In the genomic region with DNA sequence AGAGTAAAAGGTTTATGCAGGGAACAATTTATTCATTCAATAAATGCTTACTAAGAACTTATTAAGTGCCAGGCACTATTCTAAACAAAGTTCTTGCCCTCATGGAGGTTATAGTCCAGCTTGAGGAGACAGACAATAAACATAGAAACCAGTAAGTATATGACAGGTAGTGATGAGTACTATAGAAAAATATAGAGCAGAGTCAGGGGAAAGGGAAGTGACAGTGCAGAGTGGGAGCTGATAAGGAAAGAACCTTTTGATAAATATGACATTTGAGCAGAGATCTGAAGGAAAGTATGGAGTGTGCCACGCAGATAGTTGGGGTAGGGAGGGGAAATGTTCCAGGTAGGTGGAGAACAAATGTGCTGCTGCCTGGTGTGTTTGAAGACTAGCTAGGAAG, we compare ENCODE assay signal across 28 cellular contexts. TPM values are rescaled to one million over a fixed set of nuclear protein-coding genes. Genes with fewer than 3 reads are reported as not detected.
DNase-seq lines count a peak whose midpoint lies in the region; ATAC-seq, FAIRE-seq and TF ChIP-seq lines count a peak whose summit lies in the region.
"Had no signal": no experiment of that assay in that cellular context is flagged by ENCODE, and none has a peak within 500 bp of the region (broad histone marks: within the 10 kb centered on the region; RNA-seq: fewer than 3 reads in every experiment).

No MANE protein-coding gene starts in this region.

- H3K4me3 ChIP-seq in HepG2 (replicated peaks in 1 of 3; ENCODE audit: insufficient read depth in 1 of 3, low read depth in 2 of 3, low read length in 3 of 3) (no peak overlapping the region), right lobe of liver (no peak overlapping the region), PC-3 (ENCODE audit: low read length) (no peak overlapping the region)
- H3K4me3 ChIP-seq: GM23248, mucosa of descending colon, SJSA1, suprapubic skin, upper lobe of right lung had no signal

- H3K4me1 ChIP-seq in HepG2 (ENCODE audit: insufficient read depth, low read length) (peaks cover 16% of the 10 kb centered on the region), right lobe of liver (peaks cover 0 to 31% (median 12%) of the 10 kb centered on the region in 4 donors), PC-3 (ENCODE audit: insufficient read depth, low read length) (peaks cover 20% of the 10 kb centered on the region)

- TF ChIP-seq EP300 in HepG2 (IDR thresholded peaks at IDR 0.05; ENCODE audit: low read depth in 2 of 2, low read length in 2 of 2) (no peak), HepG2 (CRISPR knock-in tag; IDR thresholded peaks at IDR 0.05; ENCODE audit: borderline replicate concordance) (no peak)

- H3K9me3 ChIP-seq in HepG2 (ENCODE audit: low read length): no peaks in the 10 kb centered on the region
- H3K9me3 ChIP-seq in right lobe of liver: no peaks in the 10 kb centered on the region
- no peaks in the 10 kb centered on the region for H3K9me3 ChIP-seq in PC-3 (ENCODE audit: low read length)
- H3K9me3 ChIP-seq: mucosa of descending colon, SJSA1, suprapubic skin, upper lobe of right lung had no signal

- CTCF ChIA-PET in HepG2 (lab: Yijun Ruan, JAX; ENCODE audit: low intra/inter-chr PET ratio, low total read pairs) (no interaction called here), PC-3 (lab: Charles Lee) (no interaction called here)

- TF ChIP-seq POLR2A in HepG2 (IDR thresholded peaks at IDR 0.05; ENCODE audit: insufficient read depth in 1 of 2, low read depth in 2 of 2, low read length in 2 of 2) (no peak), right lobe of liver (IDR thresholded peaks at IDR 0.05) (no peak)

- ATAC-seq in HepG2: no peak
- ATAC-seq in right lobe of liver: no peak
- ATAC-seq in PC-3: no peak
- ATAC-seq: mucosa of descending colon; natural killer cell treated with Interleukin-12 subunit alpha and Interleukin-12 subunit beta and Interleukin-15 and Interleukin-18, amount 100 ng/mL, for 72 hours; stimulated activated naive B cell treated with anti-CD40 and anti-IgM and Interleukin-4, amounts not matched to agents 10 μg/mL and 1 μg/mL and 100 μg/mL, for 72 hours; upper lobe of right lung had no signal

- H3F3A ChIP-seq in PC-3 (ENCODE audit: low read length, unreplicated experiment): no peaks in the 10 kb centered on the region

- H3K4me3 Mint-ChIP-seq in T-helper 2 cell treated with Interferon-gamma antibody and Interleukin-4, amounts not matched to agents 5 μg/mL and 100 μg/mL, for 36 hours: no peak overlapping the region
- no peak overlapping the region for H3K4me3 Mint-ChIP-seq in dendritic cell treated with granulocyte-macrophage colony-stimulating factor and Interleukin-4, amounts not matched to agents 40 ng/mL and 50 ng/mL, for 4 days
- H3K4me3 Mint-ChIP-seq: activated naive CD8-positive, alpha-beta T cell treated with anti-CD3 and anti-CD28 coated beads, Interleukin-2, amount 10 ng/mL, durations not matched to agents 7 days and 5 days; CD4-positive, alpha-beta T cell; HFFc6; IgD-negative memory B cell; natural killer cell treated with Interleukin-12 subunit alpha and Interleukin-12 subunit beta and Interleukin-15 and Interleukin-18, amount 100 ng/mL, for 72 hours; stimulated activated naive B cell treated with anti-CD40 and anti-IgM and Interleukin-4, amounts not matched to agents 10 μg/mL and 1 μg/mL and 100 μg/mL, for 72 hours had no signal

- peaks cover 41% of the 10 kb centered on the region for H3K36me3 Mint-ChIP-seq in T-helper 2 cell treated with Interferon-gamma antibody and Interleukin-4, amounts not matched to agents 5 μg/mL and 100 μg/mL, for 36 hours (ENCODE audit: low read depth)
- peaks cover 56% of the 10 kb centered on the region for H3K36me3 Mint-ChIP-seq in dendritic cell treated with granulocyte-macrophage colony-stimulating factor and Interleukin-4, amounts not matched to agents 40 ng/mL and 50 ng/mL, for 4 days (ENCODE audit: low read depth)
- H3K36me3 Mint-ChIP-seq: natural killer cell treated with Interleukin-12 subunit alpha and Interleukin-12 subunit beta and Interleukin-15 and Interleukin-18, amount 100 ng/mL, for 72 hours had no signal

- WGBS in HepG2 (ENCODE audit: low lambda C conversion rate): 98% methylated on average over 1 of the region's 1 CpG
- 69% methylated on average over 1 of the region's 1 CpG for WGBS in right lobe of liver (ENCODE audit: insufficient coverage, low coverage, low lambda C conversion rate, missing lambda C conversion rate)

- H3K27ac ChIP-seq in HepG2 (ENCODE audit: extremely low read length, insufficient read depth, low read length): no peak overlapping the region
- H3K27ac ChIP-seq in right lobe of liver: no peak overlapping the region
- no peak overlapping the region for H3K27ac ChIP-seq in PC-3 (ENCODE audit: low read length)
- H3K27ac ChIP-seq: GM23248, SJSA1, suprapubic skin, upper lobe of right lung had no signal

- peaks cover 8% of the 10 kb centered on the region for H3K79me2 ChIP-seq in HepG2 (ENCODE audit: insufficient read depth, low read length)
- peaks cover 18% of the 10 kb centered on the region for H3K79me2 ChIP-seq in PC-3 (ENCODE audit: low read length)

- H3K4me2 ChIP-seq in HepG2 (ENCODE audit: low read depth, low read length) (no peak overlapping the region), PC-3 (ENCODE audit: low read length) (no peak overlapping the region)

- intact Hi-C loops in HepG2 (cut with micrococcal nuclease; ENCODE audit: unreplicated experiment): no loop called here
- intact Hi-C loops in right lobe of liver (cut with DNase I): no loop called here
- intact Hi-C loops in dendritic cell treated with granulocyte-macrophage colony-stimulating factor and Interleukin-4, amounts not matched to agents 40 ng/mL and 50 ng/mL, for 4 days (cut with micrococcal nuclease): no loop called here
- intact Hi-C loops in PC-3 (cut with micrococcal nuclease): no loop called here

- H4K20me1 ChIP-seq in HepG2 (ENCODE audit: insufficient read depth, low read length): peaks cover 4% of the 10 kb centered on the region; the same call in 1 of the 2 replicates
- no peaks in the 10 kb centered on the region for H4K20me1 ChIP-seq in PC-3 (ENCODE audit: low read length)

- TF ChIP-seq CTCF in HepG2 (CRISPR knock-in tag; IDR thresholded peaks at IDR 0.05) (no peak), right lobe of liver (IDR thresholded peaks at IDR 0.05) (no peak), GM13977 (IDR thresholded peaks at IDR 0.05; ENCODE audit: extremely low read depth, insufficient read depth, missing control alignments) (no peak), PC-3 (conservative IDR thresholded peaks at IDR 0.05; ENCODE audit: low read depth, low read length) (no peak)

- H3K27me3 ChIP-seq in HepG2 (ENCODE audit: control insufficient read depth in 1 of 2, insufficient read depth in 2 of 2, low read length in 2 of 2) (no peaks in the 10 kb centered on the region), right lobe of liver (no peaks in the 10 kb centered on the region), PC-3 (ENCODE audit: low read length) (no peaks in the 10 kb centered on the region)
- H3K27me3 ChIP-seq: SJSA1, suprapubic skin, upper lobe of right lung had no signal

- in situ Hi-C loops in HepG2 (cut with HindIII; ENCODE audit: extremely low pct_ligation_motif_present, low pct_unique_long_range_greater_than_20kb) (no loop called here), GM13977 (cut with MboI; ENCODE audit: low pct_unique_long_range_greater_than_20kb, low sequenced_read_pairs, unreplicated experiment) (no loop called here)

- H3K9ac ChIP-seq in HepG2 (ENCODE audit: insufficient read depth, low read depth, low read length): no peak overlapping the region
- no peak overlapping the region for H3K9ac ChIP-seq in PC-3 (ENCODE audit: low read length)
- H3K9ac ChIP-seq: GM23248 had no signal

- H3K4me1 Mint-ChIP-seq in T-helper 2 cell treated with Interferon-gamma antibody and Interleukin-4, amounts not matched to agents 5 μg/mL and 100 μg/mL, for 36 hours (ENCODE audit: low read depth): peaks cover 41% of the 10 kb centered on the region
- H3K4me1 Mint-ChIP-seq in dendritic cell treated with granulocyte-macrophage colony-stimulating factor and Interleukin-4, amounts not matched to agents 40 ng/mL and 50 ng/mL, for 4 days (ENCODE audit: low read depth): peaks cover 45% of the 10 kb centered on the region

- no peak for TF ChIP-seq RAD21 in HepG2 (CRISPR knock-in tag; IDR thresholded peaks at IDR 0.05)

- no peak overlapping the region for H2AFZ ChIP-seq in HepG2 (ENCODE audit: low read length)
- no peak overlapping the region for H2AFZ ChIP-seq in PC-3 (ENCODE audit: low read length)
- H2AFZ ChIP-seq: GM23248 had no signal

- H3K9me3 Mint-ChIP-seq in T-helper 2 cell treated with Interferon-gamma antibody and Interleukin-4, amounts not matched to agents 5 μg/mL and 100 μg/mL, for 36 hours: no peaks in the 10 kb centered on the region
- H3K9me3 Mint-ChIP-seq in dendritic cell treated with granulocyte-macrophage colony-stimulating factor and Interleukin-4, amounts not matched to agents 40 ng/mL and 50 ng/mL, for 4 days: no peaks in the 10 kb centered on the region
- H3K9me3 Mint-ChIP-seq: activated naive CD8-positive, alpha-beta T cell treated with anti-CD3 and anti-CD28 coated beads, Interleukin-2, amount 10 ng/mL, durations not matched to agents 7 days and 5 days; CD4-positive, alpha-beta T cell; HFFc6; natural killer cell treated with Interleukin-12 subunit alpha and Interleukin-12 subunit beta and Interleukin-15 and Interleukin-18, amount 100 ng/mL, for 72 hours; stimulated activated naive B cell treated with anti-CD40 and anti-IgM and Interleukin-4, amounts not matched to agents 10 μg/mL and 1 μg/mL and 100 μg/mL, for 72 hours had no signal

- DNase-seq in T-helper 2 cell treated with Interferon-gamma antibody and Interleukin-4, amounts not matched to agents 5 μg/mL and 100 μg/mL, for 36 hours (ENCODE audit: low spot score): no peak
- DNase-seq in T-helper 2 cell: no peak
- DNase-seq in HepG2 (ENCODE audit: low spot score): no peak
- DNase-seq in right lobe of liver: no peak
- DNase-seq in GM13977 (ENCODE audit: low spot score): no peak
- no peak for DNase-seq in epidermal melanocyte (ENCODE audit: insufficient read length, low spot score)
- no peak for DNase-seq in PC-3
- DNase-seq: activated CD4-positive, alpha-beta T cell treated with anti-CD3 and anti-CD28 coated beads for 4 hours; activated naive CD8-positive, alpha-beta T cell treated with anti-CD3 and anti-CD28 coated beads, Interleukin-2, amount 10 ng/mL, durations not matched to agents 7 days and 5 days; aorta; CD4-positive, alpha-beta T cell; GM23248; HFFc6; hippocampal formation; mammary epithelial cell; mucosa of descending colon; NCI-H1092; NCI-H187; NCI-H82; occipital lobe; stimulated activated naive B cell treated with anti-CD40 and anti-IgM and Interleukin-4, amounts not matched to agents 10 μg/mL and 1 μg/mL and 100 μg/mL, for 72 hours; upper lobe of right lung had no signal

- H3K27me3 Mint-ChIP-seq in T-helper 2 cell treated with Interferon-gamma antibody and Interleukin-4, amounts not matched to agents 5 μg/mL and 100 μg/mL, for 36 hours (ENCODE audit: low read depth): no peaks in the 10 kb centered on the region
- H3K27me3 Mint-ChIP-seq in dendritic cell treated with granulocyte-macrophage colony-stimulating factor and Interleukin-4, amounts not matched to agents 40 ng/mL and 50 ng/mL, for 4 days: no peaks in the 10 kb centered on the region
- H3K27me3 Mint-ChIP-seq: activated naive CD8-positive, alpha-beta T cell treated with anti-CD3 and anti-CD28 coated beads, Interleukin-2, amount 10 ng/mL, durations not matched to agents 7 days and 5 days; CD4-positive, alpha-beta T cell had no signal

- H3K27ac Mint-ChIP-seq in T-helper 2 cell treated with Interferon-gamma antibody and Interleukin-4, amounts not matched to agents 5 μg/mL and 100 μg/mL, for 36 hours: peak overlapping the region; percentile 2
- peak overlapping the region; percentile 4 for H3K27ac Mint-ChIP-seq in dendritic cell treated with granulocyte-macrophage colony-stimulating factor and Interleukin-4, amounts not matched to agents 40 ng/mL and 50 ng/mL, for 4 days
- H3K27ac Mint-ChIP-seq: activated naive CD8-positive, alpha-beta T cell treated with anti-CD3 and anti-CD28 coated beads, Interleukin-2, amount 10 ng/mL, durations not matched to agents 7 days and 5 days; CD4-positive, alpha-beta T cell; HFFc6; stimulated activated naive B cell treated with anti-CD40 and anti-IgM and Interleukin-4, amounts not matched to agents 10 μg/mL and 1 μg/mL and 100 μg/mL, for 72 hours had no signal

- POLR2A ChIA-PET in HepG2 (lab: Yijun Ruan, JAX) (interaction anchor here (0.7 to 3.6 kb wide), 2 partner anchors 12 to 14 kb away, joined by 3 to 19 read pairs; partner anchors contain the start of gene ACSS2), PC-3 (lab: Charles Lee; ENCODE audit: unreplicated experiment) (no interaction called here)

- FAIRE-seq in HepG2 (lab: Jason Lieb, UNC): no peak
- FAIRE-seq: TTC549 had no signal

- H3K36me3 ChIP-seq in HepG2 (replicated peaks in 1 of 2; ENCODE audit: control insufficient read depth in 1 of 2, insufficient read depth in 2 of 2, low read length in 2 of 2) (peaks cover 1 to 24% of the 10 kb centered on the region in 2 experiments; a peak in 4 of 5 replicates), right lobe of liver (peaks cover 0 to 21% (median 1%) of the 10 kb centered on the region in 4 donors), PC-3 (ENCODE audit: low read depth, low read length) (peaks cover 10% of the 10 kb centered on the region)

- BruUV-seq in HepG2 (replicated peaks; lab: Mats Ljungman, UMichigan) (no TSS peak), PC-3 (replicated peaks; lab: Mats Ljungman, UMichigan) (no TSS peak)

- H3K9me2 ChIP-seq in PC-3 (replicated peaks; ENCODE audit: low read length): no peaks in the 10 kb centered on the region

RNA-seq across cellular contexts. Expression of gene ACSS2, which starts 12.1 kb away (rescaled TPM):
- 89.7 and 91.7 TPM in 2 replicates for total RNA-seq in HepG2 (2016; rRNA removed; fragmentation: Illumina TruSeq; extraction: Trizol)
- 21.5 and 23.1 TPM in 2 replicates for total RNA-seq in HepG2 (2016; cell fraction: cytosol; rRNA removed; fragmentation: Illumina TruSeq; extraction: Trizol; ENCODE audit: low read depth)
- 83.3 and 83.7 TPM in 2 replicates for total RNA-seq in HepG2 (2016; cell fraction: insoluble cytoplasmic fraction; rRNA removed; fragmentation: Illumina TruSeq; extraction: Trizol)
- 39.3 and 39.5 TPM in 2 replicates for total RNA-seq in HepG2 (2016; cell fraction: membrane; rRNA removed; fragmentation: Illumina TruSeq; extraction: Trizol)
- 83.7 and 88.6 TPM in 2 replicates for total RNA-seq in HepG2 (2016; cell fraction: nucleus; rRNA removed; fragmentation: Illumina TruSeq; extraction: Trizol)
- polyA plus RNA-seq in HepG2 (2011; rRNA removed): 72.8 and 120 TPM in 2 replicates
- polyA plus RNA-seq in HepG2 (2011; cell fraction: cytosol; rRNA removed): 48.2 and 82.4 TPM in 2 replicates
- polyA plus RNA-seq in HepG2 (2011; cell fraction: nucleus; rRNA removed): 193 and 292 TPM in 2 replicates
- polyA plus RNA-seq in HepG2 (2012): 108 and 131 TPM in 2 replicates
- 17.6 and 18.7 TPM in 2 replicates for polyA plus RNA-seq in HepG2 (2016; cell fraction: cytosol; fragmentation: Illumina TruSeq; extraction: Trizol; ENCODE audit: low read depth)
- polyA plus RNA-seq in HepG2 (2016; cell fraction: insoluble cytoplasmic fraction; fragmentation: Illumina TruSeq; extraction: Trizol; ENCODE audit: low read depth): 87.7 and 90.8 TPM in 2 replicates
- polyA plus RNA-seq in HepG2 (2016; cell fraction: membrane; fragmentation: Illumina TruSeq; extraction: Trizol; ENCODE audit: low read depth): 29.1 and 35.3 TPM in 2 replicates
- 176 and 178 TPM in 2 replicates for polyA plus RNA-seq in HepG2 (2016; cell fraction: nucleus; fragmentation: Illumina TruSeq; extraction: Trizol; ENCODE audit: insufficient read depth, low read depth)
- 155 and 246 TPM in 2 replicates for polyA minus RNA-seq in HepG2 (2011; rRNA and poly(A)+ RNA removed; ENCODE audit: low replicate concordance)
- 49.2 and 69.9 TPM in 2 replicates for polyA minus RNA-seq in HepG2 (2011; cell fraction: cytosol; rRNA and poly(A)+ RNA removed)
- polyA minus RNA-seq in HepG2 (2011; cell fraction: nucleus; rRNA and poly(A)+ RNA removed): 157 and 295 TPM in 2 replicates
- 100 to 1,000 TPM in 1 of 6 experiments, 10 to 100 TPM in 5; 21.9 to 118 (median 45.7) TPM for total RNA-seq in right lobe of liver
- total RNA-seq in PC-3 (2014; rRNA removed): 78.9 and 125 TPM in 2 replicates

RNA-seq across cellular contexts. Expression of gene GGT7, which starts 15.8 kb away (rescaled TPM):
- 1.9 and 6.6 TPM in 2 replicates for total RNA-seq in HepG2 (2016; rRNA removed; fragmentation: Illumina TruSeq; extraction: Trizol)
- total RNA-seq in HepG2 (2016; cell fraction: cytosol; rRNA removed; fragmentation: Illumina TruSeq; extraction: Trizol; ENCODE audit: low read depth): 0.97 and 1.8 TPM in 2 replicates
- total RNA-seq in HepG2 (2016; cell fraction: insoluble cytoplasmic fraction; rRNA removed; fragmentation: Illumina TruSeq; extraction: Trizol): 2.1 and 7.0 TPM in 2 replicates
- total RNA-seq in HepG2 (2016; cell fraction: membrane; rRNA removed; fragmentation: Illumina TruSeq; extraction: Trizol): 1.3 and 1.9 TPM in 2 replicates
- 13.6 and 13.8 TPM in 2 replicates for total RNA-seq in HepG2 (2016; cell fraction: nucleus; rRNA removed; fragmentation: Illumina TruSeq; extraction: Trizol)
- 23.0 and 35.3 TPM in 2 replicates for polyA plus RNA-seq in HepG2 (2011; rRNA removed)
- 8.5 and 11.9 TPM in 2 replicates for polyA plus RNA-seq in HepG2 (2011; cell fraction: cytosol; rRNA removed)
- polyA plus RNA-seq in HepG2 (2011; cell fraction: nucleus; rRNA removed): 155 and 166 TPM in 2 replicates
- polyA plus RNA-seq in HepG2 (2012): 16.1 and 18.7 TPM in 2 replicates
- 2.2 and 2.3 TPM in 2 replicates for polyA plus RNA-seq in HepG2 (2016; cell fraction: cytosol; fragmentation: Illumina TruSeq; extraction: Trizol; ENCODE audit: low read depth)
- 3.9 and 4.4 TPM in 2 replicates for polyA plus RNA-seq in HepG2 (2016; cell fraction: insoluble cytoplasmic fraction; fragmentation: Illumina TruSeq; extraction: Trizol; ENCODE audit: low read depth)
- 2.5 and 2.7 TPM in 2 replicates for polyA plus RNA-seq in HepG2 (2016; cell fraction: membrane; fragmentation: Illumina TruSeq; extraction: Trizol; ENCODE audit: low read depth)
- 54.9 and 57.9 TPM in 2 replicates for polyA plus RNA-seq in HepG2 (2016; cell fraction: nucleus; fragmentation: Illumina TruSeq; extraction: Trizol; ENCODE audit: insufficient read depth, low read depth)
- 0.12 and 38.2 TPM in 2 replicates for polyA minus RNA-seq in HepG2 (2011; rRNA and poly(A)+ RNA removed; ENCODE audit: low replicate concordance)
- 6.3 and 6.5 TPM in 2 replicates for polyA minus RNA-seq in HepG2 (2011; cell fraction: cytosol; rRNA and poly(A)+ RNA removed)
- polyA minus RNA-seq in HepG2 (2011; cell fraction: nucleus; rRNA and poly(A)+ RNA removed): 31.0 and 37.2 TPM in 2 replicates
- 10 to 100 TPM in 2 of 6 experiments, 1 to 10 TPM in 4; 4.8 to 13.3 (median 9.4) TPM for total RNA-seq in right lobe of liver
- 1.5 and 3.2 TPM in 2 replicates for total RNA-seq in PC-3 (2014; rRNA removed)
